In genomic region chr1:171224257-171224656, GRCh38 we compare ENCODE assay signal across 7 cellular contexts. TPM values are rescaled to one million over a fixed set of nuclear protein-coding genes. Genes with fewer than 3 reads are reported as not detected.
"Had no signal": no experiment of that assay in that cellular context is flagged by ENCODE, and none has a peak within 500 bp of the region (broad histone marks: within the 10 kb centered on the region; RNA-seq: fewer than 3 reads in every experiment).

No MANE protein-coding gene starts in this region.

RNA-seq across cellular contexts. Expression of gene FMO1, which starts 24.0 kb away (rescaled TPM):
- total RNA-seq: activated CD4-positive, alpha-beta memory T cell treated with anti-CD3 and anti-CD28 coated beads, Interleukin-2, amount 10 ng/mL, durations not matched to agents 7 days and 5 days; activated CD8-positive, alpha-beta memory T cell treated with anti-CD3 and anti-CD28 coated beads, Interleukin-2, amount 10 ng/mL, durations not matched to agents 7 days and 5 days; endodermal cell; mucosa of gallbladder; naive thymus-derived CD8-positive, alpha-beta T cell; T-cell had no signal
- polyA plus RNA-seq: immature natural killer cell; naive thymus-derived CD8-positive, alpha-beta T cell had no signal

RNA-seq across cellular contexts. Expression of gene FMO2, which starts 39.2 kb away (rescaled TPM):
- total RNA-seq: activated CD4-positive, alpha-beta memory T cell treated with anti-CD3 and anti-CD28 coated beads, Interleukin-2, amount 10 ng/mL, durations not matched to agents 7 days and 5 days; activated CD8-positive, alpha-beta memory T cell treated with anti-CD3 and anti-CD28 coated beads, Interleukin-2, amount 10 ng/mL, durations not matched to agents 7 days and 5 days; endodermal cell; naive thymus-derived CD8-positive, alpha-beta T cell had no signal
- polyA plus RNA-seq: immature natural killer cell; naive thymus-derived CD8-positive, alpha-beta T cell had no signal
